Comparison of ENCODE assay signal across 27 cellular contexts in genomic region chr2:206082298-206082843, GRCh38. TPM values are rescaled to one million over a fixed set of nuclear protein-coding genes. Genes with fewer than 3 reads are reported as not detected.
A peak's percentile ranks its signal among the peaks of the same experiment; 100 is the strongest.
DNase-seq lines count a peak whose midpoint lies in the region; ATAC-seq, FAIRE-seq and TF ChIP-seq lines count a peak whose summit lies in the region.
"Had no signal": no experiment of that assay in that cellular context is flagged by ENCODE, and none has a peak within 500 bp of the region (broad histone marks: within the 10 kb centered on the region; RNA-seq: fewer than 3 reads in every experiment).

No MANE protein-coding gene starts in this region.

- no peak overlapping the region for H4K8ac ChIP-seq in H1 (ENCODE audit: extremely low read depth, insufficient read depth, low read length)

- peaks cover 37% of the 10 kb centered on the region for H3K4me1 Mint-ChIP-seq in progenitor cell of endocrine pancreas (ENCODE audit: low read depth)

- no peak overlapping the region for H3K56ac ChIP-seq in H1 (replicated peaks; ENCODE audit: insufficient read length, low read depth, low read length)

- H3K79me2 ChIP-seq in H1 (ENCODE audit: control insufficient read depth in 1 of 2, insufficient read depth in 2 of 2, low read length in 2 of 2), result peaks cover 0 to 69% of the 10 kb centered on the region in 2 experiments; a peak in 3 of 4 replicates

- peak overlapping the region; percentile 30 for H3K27ac Mint-ChIP-seq in progenitor cell of endocrine pancreas
- H3K27ac Mint-ChIP-seq: activated CD8-positive, alpha-beta T cell treated with anti-CD3 and anti-CD28 coated beads for 36 hours; activated naive CD4-positive, alpha-beta T cell treated with anti-CD3 and anti-CD28 coated beads, Interleukin-2, amount 50 U/mL, for 24 hours; activated T-cell treated with anti-CD3 and anti-CD28 coated beads, Interleukin-2, amount 50 U/mL, for 72 hours; stimulated activated naive CD8-positive, alpha-beta T cell treated with anti-CD3 and anti-CD28 coated beads, Interleukin-15, Interleukin-2, amounts not matched to agents 100 ng/mL and 50 ng/mL, for 24 hours; T-helper 2 cell treated with Interferon-gamma antibody and Interleukin-4, amounts not matched to agents 5 μg/mL and 100 μg/mL, for 36 hours had no signal

- H4K20me1 ChIP-seq in H1 (replicated peaks in 1 of 2; ENCODE audit: control insufficient read depth in 1 of 2, insufficient read depth in 2 of 2, low read length in 2 of 2), result no peaks in the 10 kb centered on the region

- no peak overlapping the region for H2AFZ ChIP-seq in H1 (ENCODE audit: low read length)

- H3K4me2 ChIP-seq in H1 (ENCODE audit: insufficient read depth in 1 of 2, low read depth in 2 of 2, low read length in 2 of 2), result peak overlapping the region; percentile 75 to 90
- H3K4me2 ChIP-seq: BLaER1 had no signal

- peaks cover 8% of the 10 kb centered on the region for H3K23me2 ChIP-seq in H1 (ENCODE audit: low read depth, low read length)

- TF ChIP-seq CTCF in H1 (IDR thresholded peaks at IDR 0.05; ENCODE audit: control extremely low read depth in 1 of 3, insufficient read depth in 1 of 3, low read depth in 1 of 3, low read length in 3 of 3), result no peak
- TF ChIP-seq CTCF in progenitor cell of endocrine pancreas (IDR thresholded peaks at IDR 0.05; ENCODE audit: unreplicated experiment), result no peak

- TF ChIP-seq RAD21 in H1 (IDR thresholded peaks at IDR 0.05 in 1 of 2, conservative IDR thresholded peaks at IDR 0.05 in 1 of 2; ENCODE audit: low read depth in 2 of 2, low read length in 2 of 2), result no peak

- H3K9me3 ChIP-seq in H1 (ENCODE audit: insufficient read depth in 2 of 2, low read depth in 1 of 2, low read length in 1 of 2), result no peaks in the 10 kb centered on the region
- H3K9me3 ChIP-seq: BLaER1, body of pancreas, upper lobe of right lung had no signal

- peak overlapping the region; percentile 69; the same call in 1 of the 2 replicates for H2BK5ac ChIP-seq in H1 (ENCODE audit: low read depth, low read length)

- no peak overlapping the region for H3K23ac ChIP-seq in H1 (ENCODE audit: insufficient read length)

- H2BK20ac ChIP-seq in H1 (ENCODE audit: low read length), result peak overlapping the region; percentile 51; the same call in 1 of the 2 replicates

- H2BK15ac ChIP-seq in H1 (ENCODE audit: low read length), result no peak overlapping the region

- no peaks in the 10 kb centered on the region for H3K9me3 Mint-ChIP-seq in progenitor cell of endocrine pancreas (ENCODE audit: low read depth)
- H3K9me3 Mint-ChIP-seq: activated CD8-positive, alpha-beta T cell treated with anti-CD3 and anti-CD28 coated beads for 36 hours; activated naive CD4-positive, alpha-beta T cell treated with anti-CD3 and anti-CD28 coated beads, Interleukin-2, amount 50 U/mL, for 24 hours; activated T-cell treated with anti-CD3 and anti-CD28 coated beads, Interleukin-2, amount 50 U/mL, for 72 hours; stimulated activated naive CD8-positive, alpha-beta T cell treated with anti-CD3 and anti-CD28 coated beads, Interleukin-15, Interleukin-2, amounts not matched to agents 100 ng/mL and 50 ng/mL, for 24 hours; T-helper 2 cell treated with Interferon-gamma antibody and Interleukin-4, amounts not matched to agents 5 μg/mL and 100 μg/mL, for 36 hours had no signal

- H3K36me3 Mint-ChIP-seq in progenitor cell of endocrine pancreas (ENCODE audit: insufficient read depth), result no peaks in the 10 kb centered on the region

- H3K36me3 ChIP-seq in H1 (ENCODE audit: control insufficient read depth in 2 of 4, insufficient read depth in 4 of 4, low read length in 3 of 4), result no peaks in the 10 kb centered on the region; a peak in 1 of 8 replicates
- H3K36me3 ChIP-seq: upper lobe of right lung had no signal

- no peak overlapping the region for H2AK5ac ChIP-seq in H1 (ENCODE audit: low read depth, low read length)

- H4K91ac ChIP-seq in H1 (replicated peaks; ENCODE audit: insufficient read length, low read length), result peak overlapping the region; percentile 91

- peak; percentile 19 for DNase-seq in NCI-H510A treated with DMSO at 0.1 percent for 48 hours (lab: John Stamatoyannopoulos, UW)
- no peak for DNase-seq in NCI-H510A (lab: John Stamatoyannopoulos, UW)
- peak; percentile 40 to 75 for DNase-seq in NCI-H526 (lab: John Stamatoyannopoulos, UW)
- no peak for DNase-seq in H1 (ENCODE audit: low read depth in 1 of 2, low spot score in 2 of 2)
- DNase-seq in progenitor cell of endocrine pancreas (ENCODE audit: low spot score, unreplicated experiment), result no peak
- no peak for DNase-seq in hypothalamus (lab: John Stamatoyannopoulos, UW)
- no peak for DNase-seq in cerebellum (ENCODE audit: low spot score)
- DNase-seq: 8988T; activated CD4-positive, CD25-positive, alpha-beta regulatory T cell; activated CD8-positive, alpha-beta T cell treated with anti-CD3 and anti-CD28 coated beads for 36 hours; activated T-cell treated with anti-CD3 and anti-CD28 coated beads, Interleukin-2, amount 50 U/mL, for 72 hours; body of pancreas; DMS53; Kasumi-1; left cardiac atrium; NCI-H2171; NCI-H774; PC-3; small intestine; stimulated activated CD4-positive, alpha-beta T cell treated with anti-CD3 and anti-CD28 coated beads, Interleukin-2, amount 100 ng/mL, for 48 hours; upper lobe of right lung had no signal

- TF ChIP-seq POLR2A in H1 (IDR thresholded peaks at IDR 0.05; ENCODE audit: control extremely low read depth in 1 of 2, low read depth in 2 of 2, low read length in 2 of 2), result peak in 1 of 2 experiments; percentile 63; a peak in 2 of 3 replicates

- H2BK12ac ChIP-seq in H1 (ENCODE audit: low read depth, low read length), result peak overlapping the region; percentile 61; the same call in 1 of the 2 replicates

- no peak for FAIRE-seq in H1 (lab: Jason Lieb, UNC)
- FAIRE-seq: endothelial cell of umbilical vein had no signal

- no peak overlapping the region for H3K4me3 Mint-ChIP-seq in progenitor cell of endocrine pancreas (ENCODE audit: low read depth)
- H3K4me3 Mint-ChIP-seq: activated CD8-positive, alpha-beta T cell treated with anti-CD3 and anti-CD28 coated beads for 36 hours; activated T-cell treated with anti-CD3 and anti-CD28 coated beads, Interleukin-2, amount 50 U/mL, for 72 hours; stimulated activated naive CD8-positive, alpha-beta T cell treated with anti-CD3 and anti-CD28 coated beads, Interleukin-15, Interleukin-2, amounts not matched to agents 100 ng/mL and 50 ng/mL, for 24 hours; T-helper 2 cell treated with Interferon-gamma antibody and Interleukin-4, amounts not matched to agents 5 μg/mL and 100 μg/mL, for 36 hours had no signal

- H3K14ac ChIP-seq in H1 (ENCODE audit: insufficient read length), result no peak overlapping the region

- no peaks in the 10 kb centered on the region for H3K27me3 Mint-ChIP-seq in progenitor cell of endocrine pancreas
- H3K27me3 Mint-ChIP-seq: activated CD8-positive, alpha-beta T cell treated with anti-CD3 and anti-CD28 coated beads for 36 hours; activated naive CD4-positive, alpha-beta T cell treated with anti-CD3 and anti-CD28 coated beads, Interleukin-2, amount 50 U/mL, for 24 hours; stimulated activated naive CD8-positive, alpha-beta T cell treated with anti-CD3 and anti-CD28 coated beads, Interleukin-15, Interleukin-2, amounts not matched to agents 100 ng/mL and 50 ng/mL, for 24 hours had no signal

- peak overlapping the region; percentile 82 for H3K18ac ChIP-seq in H1 (ENCODE audit: extremely low read depth, low read length)

- peak overlapping the region; percentile 96 for H2BK120ac ChIP-seq in H1 (replicated peaks; ENCODE audit: low read depth, low read length)

- H3K27me3 ChIP-seq in H1 (replicated peaks in 1 of 4; ENCODE audit: control insufficient read depth in 3 of 4, extremely low read depth in 1 of 4, insufficient read depth in 3 of 4, low read length in 3 of 4), result no peaks in the 10 kb centered on the region
- H3K27me3 ChIP-seq: BLaER1, body of pancreas, upper lobe of right lung had no signal

- 78% methylated on average over 4 of the region's 4 CpGs; no CpG with 5 or more reads in 1 of the 2 experiments for WGBS in H1 (ENCODE audit: extremely low coverage in 1 of 2, insufficient coverage in 1 of 2, insufficient read length in 1 of 2, insufficient replicate concordance in 2 of 2, low coverage in 1 of 2, low lambda C conversion rate in 2 of 2, missing lambda C conversion rate in 1 of 2), 2 experiments

- H3K27ac ChIP-seq in H1 (ENCODE audit: low read depth, low read length), result peak overlapping the region; percentile 73; the same call in 1 of the 2 replicates
- H3K27ac ChIP-seq: BLaER1, upper lobe of right lung had no signal

- no peak for TF ChIP-seq EP300 in H1 (IDR thresholded peaks at IDR 0.05; ENCODE audit: borderline replicate concordance in 1 of 2, low read depth in 2 of 2, low read length in 2 of 2)

- peak overlapping the region; percentile 63 for H3K4ac ChIP-seq in H1 (replicated peaks; ENCODE audit: insufficient read length, low read depth, low read length)

- CTCF ChIA-PET in H1 (lab: Charles Lee; ENCODE audit: partially characterized antibody), result interaction anchor here (2.2 kb wide), 1 partner anchor 77 kb away, joined by 6 read pairs; no protein-coding TSS in a partner anchor

- peak overlapping the region; percentile 91 for H4K5ac ChIP-seq in H1 (ENCODE audit: insufficient read length, low read depth, low read length)

- no peaks in the 10 kb centered on the region; the same call in 1 of the 2 replicates for H3K79me1 ChIP-seq in H1 (ENCODE audit: low read depth, low read length)

- POLR2A ChIA-PET in H1 (lab: Charles Lee; ENCODE audit: partially characterized antibody), result interaction anchor here (1.0 to 3.5 kb wide), 5 partner anchors 10 to 110 kb away, joined by 3 to 34 read pairs (median 5); partner anchors contain the start of genes EEF1B2 and NDUFS1

- H3K9ac ChIP-seq in H1 (replicated peaks in 1 of 4; ENCODE audit: extremely low read depth in 1 of 4, low read depth in 3 of 4, low read length in 3 of 4), result peak overlapping the region in 2 of 4 experiments; percentile 37 to 49; a peak in 3 of 7 replicates
- H3K9ac ChIP-seq: BLaER1 had no signal

- no peak for ATAC-seq in GM21576 (IDR thresholded peaks at IDR 0.05; ENCODE audit: unreplicated experiment)
- ATAC-seq: activated CD8-positive, alpha-beta T cell treated with anti-CD3 and anti-CD28 coated beads for 36 hours; activated T-cell treated with anti-CD3 and anti-CD28 coated beads, Interleukin-2, amount 50 U/mL, for 72 hours; body of pancreas; left cardiac atrium; PC-3; upper lobe of right lung had no signal

- H3K4me1 ChIP-seq in H1 (replicated peaks in 1 of 4; ENCODE audit: control insufficient read depth in 3 of 4, insufficient read depth in 4 of 4, low read length in 3 of 4), result peaks cover 4 to 25% (median 18%) of the 10 kb centered on the region in 4 experiments; a peak in 6 of 7 replicates

- peak overlapping the region; percentile 3 to 99 (median 94); a peak in 6 of 8 replicates for H3K4me3 ChIP-seq in H1 (ENCODE audit: extremely low read depth in 1 of 4, insufficient read depth in 2 of 4, low read depth in 3 of 4, low read length in 4 of 4)
- H3K4me3 ChIP-seq: BLaER1, body of pancreas, upper lobe of right lung had no signal

RNA-seq across cellular contexts. Expression of gene INO80D, which starts 3.6 kb away (rescaled TPM):
- 37.4 and 38.9 TPM in 2 replicates for total RNA-seq in H1 (2021; fragmentation: NEBNext Ultra II Directional; extraction: Animal tissue kit (Norgen Biotek cat#: 25700))
- 4.8 and 6.2 TPM in 2 replicates for polyA plus RNA-seq in H1 (2011; rRNA removed)
- polyA plus RNA-seq in H1 (2011; cell fraction: cytosol; rRNA removed), result 5.3 TPM
- 15.4 TPM for polyA plus RNA-seq in H1 (2011; cell fraction: nucleus; rRNA removed)
- polyA plus RNA-seq in H1 (2012, experiment 1 of 2), result 3.0 to 7.2 TPM (median 5.0 TPM) in 4 replicates
- 0.42 TPM for polyA plus RNA-seq in H1 (2012, experiment 2 of 2)
- polyA plus RNA-seq in H1 (2013, experiment 1 of 2), result 10.6 TPM
- 9.3 TPM for polyA plus RNA-seq in H1 (2013, experiment 2 of 2)
- polyA minus RNA-seq in H1 (2011; rRNA and poly(A)+ RNA removed), result 99.5 and 111 TPM in 2 replicates
- polyA minus RNA-seq in H1 (2011; cell fraction: cytosol; rRNA and poly(A)+ RNA removed), result 39.9 TPM
- polyA minus RNA-seq in H1 (2011; cell fraction: nucleus; rRNA and poly(A)+ RNA removed), result 47.9 TPM
- total RNA-seq in progenitor cell of endocrine pancreas, result 25.2 and 26.3 TPM in 2 replicates
- total RNA-seq in cerebellum, result 29.2 TPM

Comparison
In these comparisons a context has a peak if more than half of its experiments do, and no peak if none do; other contexts are left out.
1. DNase-seq: peak in NCI-H510A treated with DMSO at 0.1 percent for 48 hours (single experiment) and NCI-H526 (2 of 2); none in NCI-H510A (single experiment), H1 (0 of 2), progenitor cell of endocrine pancreas (single experiment), hypothalamus (0 of 51) and cerebellum (single experiment).